In genomic region chr1:24945354-24946326, GRCh38 we compare ENCODE assay signal across 2 cellular contexts.
TF ChIP-seq lines count a peak whose summit lies in the region.

No MANE protein-coding gene starts in this region.

TF ChIP-seq in IMR-90, 13 proteins besides CTCF, POLR2A, EP300 and RAD21:
- TF ChIP-seq MAFK (IDR thresholded peaks at IDR 0.05; ENCODE audit: low read depth, low read length) = no peak

TF ChIP-seq in GM12878, 131 proteins besides CTCF, POLR2A, EP300 and RAD21:
- TF ChIP-seq ZNF24 (IDR thresholded peaks at IDR 0.05) (peak; percentile 98), POLR2AphosphoS5 (IDR thresholded peaks at IDR 0.05; ENCODE audit: low read length) (peak; percentile 60; the same call in 1 of the 2 replicates), RB1 (IDR thresholded peaks at IDR 0.05; ENCODE audit: borderline replicate concordance) (no peak), FOXM1 (IDR thresholded peaks at IDR 0.05; ENCODE audit: low read depth, low read length) (no peak)
TF ChIP-seq in GM12878: peak in this region for 2.
